13 cellular contexts compared by ENCODE assay signal in genomic region chr1:2408456-2408855, GRCh38. TPM values are rescaled to one million over a fixed set of nuclear protein-coding genes. Genes with fewer than 3 reads are reported as not detected.
DNase-seq lines count a peak whose midpoint lies in the region; ATAC-seq and TF ChIP-seq lines count a peak whose summit lies in the region.
"Had no signal": no experiment of that assay in that cellular context is flagged by ENCODE, and none has a peak within 500 bp of the region (broad histone marks: within the 10 kb centered on the region; RNA-seq: fewer than 3 reads in every experiment).

No MANE protein-coding gene starts in this region.

- no peak for TF ChIP-seq POLR2A in adrenal gland (IDR thresholded peaks at IDR 0.05)

- H3K4me1 Mint-ChIP-seq in neural crest cell, result no peaks in the 10 kb centered on the region

- POLR2A ChIA-PET in HEK293 (lab: Yijun Ruan, JAX), result interaction anchor here (2.0 to 4.7 kb wide), 2 partner anchors 17 to 138 kb away, joined by 5 to 24 read pairs; partner anchors contain the start of genes MORN1 and RER1

- DNase-seq in right atrium auricular region (ENCODE audit: low spot score), result no peak
- DNase-seq in left cardiac atrium, result no peak
- DNase-seq in adrenal gland, result peak in 2 of 7 donors; percentile 46 to 49
- DNase-seq in neural crest cell (ENCODE audit: low read depth, low spot score), result no peak
- no peak for DNase-seq in NCI-H2081 treated with DMSO at 0.1 percent for 48 hours (lab: John Stamatoyannopoulos, UW)
- no peak for DNase-seq in stimulated activated CD4-positive, alpha-beta T cell treated with anti-CD3 and anti-CD28 coated beads, Interleukin-4, amount 100 ng/mL, for 1 hour
- DNase-seq: Caco-2; CD8-positive, alpha-beta memory T cell; DMS53; GF-D8; HCEC 1CT had no signal

- intact Hi-C loops in left cardiac atrium (cut with DNase I) (no loop called here), adrenal gland (cut with DNase I) (no loop called here)

- no peaks in the 10 kb centered on the region for H3K27me3 ChIP-seq in right atrium auricular region
- H3K27me3 ChIP-seq in adrenal gland, result no peaks in the 10 kb centered on the region

- H3K36me3 ChIP-seq in right atrium auricular region (peaks cover 28% of the 10 kb centered on the region), HEK293 (ENCODE audit: control insufficient read depth in 2 of 2, insufficient read depth in 1 of 2, low read length in 2 of 2) (peaks cover 0 to 70% of the 10 kb centered on the region in 2 experiments; a peak in 1 of 3 replicates), adrenal gland (replicated peaks in 1 of 2) (peaks cover 0 to 44% of the 10 kb centered on the region in 2 donors)

- no peaks in the 10 kb centered on the region for H3K27me3 Mint-ChIP-seq in neural crest cell (ENCODE audit: low read depth)
- H3K27me3 Mint-ChIP-seq: CD8-positive, alpha-beta memory T cell had no signal

- TF ChIP-seq CTCF in right atrium auricular region (IDR thresholded peaks at IDR 0.05) (no peak), HEK293 (tag by site-specific recombination; IDR thresholded peaks at IDR 0.05) (no peak), adrenal gland (IDR thresholded peaks at IDR 0.05) (no peak), neural crest cell (conservative IDR thresholded peaks at IDR 0.05) (no peak)

- H3K27ac ChIP-seq in right atrium auricular region (peak overlapping the region; percentile 21 to 40), HEK293 (ENCODE audit: extremely low read depth, low read depth, low read length) (no peak overlapping the region), adrenal gland (peak overlapping the region in 3 of 5 donors; percentile 23 to 76 (median 57))

- peak overlapping the region; percentile 70 for H3K4me3 Mint-ChIP-seq in neural crest cell

- no peaks in the 10 kb centered on the region for H3K9me3 Mint-ChIP-seq in neural crest cell
- H3K9me3 Mint-ChIP-seq: CD8-positive, alpha-beta memory T cell had no signal

- no peak overlapping the region for H3K27ac Mint-ChIP-seq in neural crest cell (ENCODE audit: unreplicated experiment)

- 67 to 93% (median 71%) methylated on average over 3 to 24 of the region's 24 CpGs for WGBS in adrenal gland, 4 donors

- no peak for ATAC-seq in left cardiac atrium
- no peak for ATAC-seq in GM21529 (IDR thresholded peaks at IDR 0.05; ENCODE audit: unreplicated experiment)

- H3K4me3 ChIP-seq in right atrium auricular region, result no peak overlapping the region
- H3K4me3 ChIP-seq in HEK293 (ENCODE audit: low read depth, low read length), result no peak overlapping the region
- peak overlapping the region in 1 of 4 donors; percentile 0 for H3K4me3 ChIP-seq in adrenal gland

- CTCF ChIA-PET in HEK293 (lab: Yijun Ruan, JAX), result no interaction called here

- peaks cover 0 to 21% of the 10 kb centered on the region in 2 donors for H3K4me1 ChIP-seq in right atrium auricular region
- H3K4me1 ChIP-seq in HEK293 (ENCODE audit: control insufficient read depth, insufficient read depth, low read length), result no peaks in the 10 kb centered on the region
- peaks cover 38 to 64% of the 10 kb centered on the region in 2 donors for H3K4me1 ChIP-seq in adrenal gland (replicated peaks in 1 of 2)
- H3K4me1 ChIP-seq: Caco-2 had no signal

- no peaks in the 10 kb centered on the region for H3K36me3 Mint-ChIP-seq in neural crest cell (ENCODE audit: low read depth)

- H3K9me3 ChIP-seq in right atrium auricular region, result no peaks in the 10 kb centered on the region
- no peaks in the 10 kb centered on the region for H3K9me3 ChIP-seq in HEK293 (ENCODE audit: control insufficient read depth, insufficient read depth, low read depth, low read length)
- H3K9me3 ChIP-seq in adrenal gland (replicated peaks in 1 of 3), result no peaks in the 10 kb centered on the region
- H3K9me3 ChIP-seq: Caco-2 had no signal

TF ChIP-seq in HEK293, 187 proteins besides CTCF, POLR2A, EP300 and RAD21:
- TF ChIP-seq KLF9 (tag by site-specific recombination; IDR thresholded peaks at IDR 0.05; ENCODE audit: low read depth) (0 out of 2 replicates have a peak, but pooled peaks have one; percentile 14), ZBTB6 (tag by site-specific recombination; IDR thresholded peaks at IDR 0.05) (no peak), ZNF391 (tag by site-specific recombination; IDR thresholded peaks at IDR 0.05; ENCODE audit: borderline replicate concordance, low read depth) (no peak)

RNA-seq across cellular contexts. Expression of gene PEX10, which starts 3.9 kb away (rescaled TPM):
- total RNA-seq in right atrium auricular region, result 10 to 100 TPM; 16.2 to 17.4 TPM
- 10 to 100 TPM; 12.3 to 14.5 TPM for total RNA-seq in left cardiac atrium
- 10 to 100 TPM; 32.4 to 81.5 (median 44.4) TPM for total RNA-seq in adrenal gland
- 10 to 100 TPM; 25.3 to 53.8 (median 43.8) TPM for polyA plus RNA-seq in adrenal gland
- 31.2 and 31.9 TPM in 2 replicates for total RNA-seq in neural crest cell

RNA-seq across cellular contexts. Expression of gene RER1, which starts 16.8 kb away (rescaled TPM):
- total RNA-seq in right atrium auricular region, result 10 to 100 TPM; 38.8 to 47.2 TPM
- total RNA-seq in left cardiac atrium, result 100 to 1,000 TPM in 1 of 2 donors, 10 to 100 TPM in 1; 96.2 to 105 TPM
- total RNA-seq in adrenal gland, result 100 to 1,000 TPM; 106 to 268 (median 179) TPM
- 100 to 1,000 TPM; 149 to 345 (median 150) TPM for polyA plus RNA-seq in adrenal gland
- 108 and 111 TPM in 2 replicates for total RNA-seq in neural crest cell

RNA-seq across cellular contexts. Expression of gene MORN1, which starts 17.1 kb away (rescaled TPM):
- total RNA-seq in right atrium auricular region (1 to 10 TPM; 2.2 to 3.8 TPM), left cardiac atrium (1 to 10 TPM; 3.7 to 4.9 TPM), adrenal gland (10 to 100 TPM in 3 of 8 donors, 1 to 10 TPM in 5; 5.6 to 14.1 (median 9.1) TPM), neural crest cell (23.7 and 24.4 TPM in 2 replicates)
- 10 to 100 TPM in 1 of 3 donors, 1 to 10 TPM in 2; 1.8 to 12.1 (median 5.9) TPM for polyA plus RNA-seq in adrenal gland
